In genomic region chr16:56113223-56113622, GRCh38 we compare ENCODE assay signal across 18 cellular contexts.
"Had no signal": no experiment of that assay in that cellular context is flagged by ENCODE, and none has a peak within 500 bp of the region (broad histone marks: within the 10 kb centered on the region; RNA-seq: fewer than 3 reads in every experiment).

No MANE protein-coding gene starts in this region.

- H3K27me3 Mint-ChIP-seq: activated naive CD4-positive, alpha-beta T cell treated with anti-CD3 and anti-CD28 coated beads, Interleukin-2, amount 50 U/mL, for 24 hours had no signal

- H3K36me3 Mint-ChIP-seq: activated naive CD4-positive, alpha-beta T cell treated with anti-CD3 and anti-CD28 coated beads, Interleukin-2, amount 50 U/mL, for 24 hours; natural killer cell treated with Interleukin-12 subunit alpha and Interleukin-12 subunit beta and Interleukin-15 and Interleukin-18, amount 100 ng/mL, for 72 hours; stimulated activated effector memory CD8-positive, alpha-beta T cell treated with anti-CD3 and anti-CD28 coated beads, Interleukin-12 subunit alpha, Interleukin-12 subunit beta, amount 100 ng/mL, for 72 hours had no signal

- H3K27ac ChIP-seq: adrenal gland, dorsolateral prefrontal cortex, tibial artery had no signal

- H3K9me3 Mint-ChIP-seq: activated CD4-positive, alpha-beta memory T cell treated with anti-CD3 and anti-CD28 coated beads, Interleukin-2, amount 10 ng/mL, durations not matched to agents 7 days and 5 days; activated naive CD4-positive, alpha-beta T cell treated with anti-CD3 and anti-CD28 coated beads, Interleukin-2, amount 50 U/mL, for 24 hours; activated T-cell treated with anti-CD3 and anti-CD28 coated beads, Interleukin-2, amount 50 U/mL, for 24 hours; natural killer cell treated with Interleukin-12 subunit alpha and Interleukin-12 subunit beta and Interleukin-15 and Interleukin-18, amount 100 ng/mL, for 72 hours; stimulated activated effector memory CD8-positive, alpha-beta T cell treated with anti-CD3 and anti-CD28 coated beads, Interleukin-12 subunit alpha, Interleukin-12 subunit beta, amount 100 ng/mL, for 72 hours had no signal

- FAIRE-seq: endometrium, urothelium cell line had no signal

- H3K27me3 ChIP-seq: adrenal gland, dorsolateral prefrontal cortex, tibial artery had no signal

- H3K4me3 ChIP-seq: adrenal gland, dorsolateral prefrontal cortex, tibial artery had no signal

- H3K27ac Mint-ChIP-seq: activated CD4-positive, alpha-beta memory T cell treated with anti-CD3 and anti-CD28 coated beads, Interleukin-2, amount 10 ng/mL, durations not matched to agents 7 days and 5 days; activated naive CD4-positive, alpha-beta T cell treated with anti-CD3 and anti-CD28 coated beads, Interleukin-2, amount 50 U/mL, for 24 hours; activated T-cell treated with anti-CD3 and anti-CD28 coated beads, Interleukin-2, amount 50 U/mL, for 24 hours; natural killer cell treated with Interleukin-12 subunit alpha and Interleukin-12 subunit beta and Interleukin-15 and Interleukin-18, amount 100 ng/mL, for 72 hours; stimulated activated effector memory CD8-positive, alpha-beta T cell treated with anti-CD3 and anti-CD28 coated beads, Interleukin-12 subunit alpha, Interleukin-12 subunit beta, amount 100 ng/mL, for 72 hours had no signal

- DNase-seq: activated CD4-positive, alpha-beta memory T cell treated with anti-CD3 and anti-CD28 coated beads, Interleukin-2, amount 10 ng/mL, durations not matched to agents 7 days and 5 days; activated effector memory CD4-positive, alpha-beta T cell treated with Interleukin-2 at 50 U/mL for 16 hours; activated T-cell treated with anti-CD3 and anti-CD28 coated beads, Interleukin-2, amount 50 U/mL, for 24 hours; adrenal gland; dorsolateral prefrontal cortex; hippocampal formation; mesenchymal stem cell; stimulated activated CD4-positive, alpha-beta T cell treated with anti-CD3 and anti-CD28 coated beads, Interleukin-12 subunit alpha, Interleukin-12 subunit beta, amount 100 ng/mL, for 4 hours; stimulated activated CD4-positive, alpha-beta T cell treated with anti-CD3 and anti-CD28 coated beads, Interleukin-2, amount 100 ng/mL, for 24 hours; T-helper 1 cell; T1000; tibial artery had no signal

- H3K36me3 ChIP-seq: adrenal gland, tibial artery had no signal

- H3K4me3 Mint-ChIP-seq: activated CD4-positive, alpha-beta memory T cell treated with anti-CD3 and anti-CD28 coated beads, Interleukin-2, amount 10 ng/mL, durations not matched to agents 7 days and 5 days; activated naive CD4-positive, alpha-beta T cell treated with anti-CD3 and anti-CD28 coated beads, Interleukin-2, amount 50 U/mL, for 24 hours; activated T-cell treated with anti-CD3 and anti-CD28 coated beads, Interleukin-2, amount 50 U/mL, for 24 hours; natural killer cell treated with Interleukin-12 subunit alpha and Interleukin-12 subunit beta and Interleukin-15 and Interleukin-18, amount 100 ng/mL, for 72 hours; stimulated activated effector memory CD8-positive, alpha-beta T cell treated with anti-CD3 and anti-CD28 coated beads, Interleukin-12 subunit alpha, Interleukin-12 subunit beta, amount 100 ng/mL, for 72 hours had no signal

- H3K9me3 ChIP-seq: adrenal gland, tibial artery had no signal

- ATAC-seq: esophagus mucosa; natural killer cell treated with Interleukin-12 subunit alpha and Interleukin-12 subunit beta and Interleukin-15 and Interleukin-18, amount 100 ng/mL, for 72 hours; stimulated activated effector memory CD8-positive, alpha-beta T cell treated with anti-CD3 and anti-CD28 coated beads, Interleukin-12 subunit alpha, Interleukin-12 subunit beta, amount 100 ng/mL, for 72 hours had no signal

- H3K4me1 Mint-ChIP-seq: activated CD4-positive, alpha-beta memory T cell treated with anti-CD3 and anti-CD28 coated beads, Interleukin-2, amount 10 ng/mL, durations not matched to agents 7 days and 5 days; activated naive CD4-positive, alpha-beta T cell treated with anti-CD3 and anti-CD28 coated beads, Interleukin-2, amount 50 U/mL, for 24 hours; stimulated activated effector memory CD8-positive, alpha-beta T cell treated with anti-CD3 and anti-CD28 coated beads, Interleukin-12 subunit alpha, Interleukin-12 subunit beta, amount 100 ng/mL, for 72 hours had no signal
